In the genomic region with DNA sequence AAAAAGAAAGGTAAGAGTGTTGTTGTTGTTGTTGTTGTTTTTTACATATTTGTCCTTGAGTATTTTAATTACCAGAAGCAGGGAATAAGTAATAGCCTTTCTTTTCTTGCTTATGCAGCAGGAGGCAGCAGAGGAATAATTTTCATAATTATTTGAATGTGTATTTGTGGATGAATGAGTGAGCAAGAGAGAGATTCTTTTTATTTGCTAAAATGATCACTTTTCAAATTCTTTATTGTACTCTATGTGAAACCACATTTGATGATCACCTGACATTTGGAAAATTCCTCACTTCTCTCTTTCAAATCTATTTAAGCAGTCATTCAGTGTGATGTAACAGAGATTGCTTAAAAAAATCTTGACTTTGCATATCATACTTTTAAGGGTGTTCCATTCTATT, we compare ENCODE assay signal across 18 cellular contexts.
DNase-seq lines count a peak whose midpoint lies in the region; ATAC-seq and TF ChIP-seq lines count a peak whose summit lies in the region.
"Had no signal": no experiment of that assay in that cellular context is flagged by ENCODE, and none has a peak within 500 bp of the region (broad histone marks: within the 10 kb centered on the region; RNA-seq: fewer than 3 reads in every experiment).

No MANE protein-coding gene starts in this region.

- peaks cover 0 to 2% (median 0%) of the 10 kb centered on the region in 4 donors for H3K4me1 Mint-ChIP-seq in naive thymus-derived CD8-positive, alpha-beta T cell

- peak; percentile 15 for TF ChIP-seq CTCF in left ventricle myocardium inferior (IDR thresholded peaks at IDR 0.05; ENCODE audit: borderline replicate concordance)
- TF ChIP-seq CTCF in BE2C (IDR thresholded peaks at IDR 0.05; ENCODE audit: low read depth, low read length), result no peak

- DNase-seq in left ventricle myocardium inferior (no peak), left cardiac atrium (no peak), SJSA1 (ENCODE audit: low read depth in 1 of 2, low spot score in 2 of 2) (peak in 1 of 2 experiments; percentile 27), epithelial cell of prostate (ENCODE audit: low read depth, low spot score) (no peak), NCI-H1092 (lab: John Stamatoyannopoulos, UW) (no peak), BE2C (no peak)
- no peak for DNase-seq in naive thymus-derived CD8-positive, alpha-beta T cell
- DNase-seq: activated gamma-delta T cell treated with Interleukin-2 at 50 U/mL for 16 hours; anterior cingulate cortex; CD4-positive, alpha-beta memory T cell; left colon; NCI-H2029 treated with DMSO at 0.1 percent for 48 hours; NCI-H510A treated with DMSO at 0.1 percent for 48 hours had no signal

- intact Hi-C loops in left ventricle myocardium inferior (cut with micrococcal nuclease), result no loop called here
- intact Hi-C loops in left cardiac atrium (cut with DNase I), result no loop called here

- H3K4me2 ChIP-seq in skeletal muscle satellite cell (ENCODE audit: low read length), result peak overlapping the region; percentile 41

- POLR2A ChIA-PET in naive thymus-derived CD8-positive, alpha-beta T cell (lab: Charles Lee), result no interaction called here

- peaks cover 16% of the 10 kb centered on the region for H3K9me3 ChIP-seq in left ventricle myocardium inferior (replicated peaks)
- H3K9me3 ChIP-seq in SJSA1 (replicated peaks), result no peaks in the 10 kb centered on the region
- no peaks in the 10 kb centered on the region for H3K9me3 ChIP-seq in skeletal muscle satellite cell (replicated peaks; ENCODE audit: low read length)
- H3K9me3 ChIP-seq in BE2C, result no peaks in the 10 kb centered on the region

- H3K27ac ChIP-seq in left ventricle myocardium inferior (replicated peaks), result no peak overlapping the region
- peak overlapping the region; percentile 86 for H3K27ac ChIP-seq in SJSA1
- H3K27ac ChIP-seq in epithelial cell of prostate, result peak overlapping the region; percentile 5
- H3K27ac ChIP-seq: HL-60, neutrophil had no signal

- H3K36me3 ChIP-seq in left ventricle myocardium inferior, result no peaks in the 10 kb centered on the region
- no peaks in the 10 kb centered on the region for H3K36me3 ChIP-seq in SJSA1
- no peaks in the 10 kb centered on the region for H3K36me3 ChIP-seq in skeletal muscle satellite cell (ENCODE audit: insufficient read depth, low read length)
- H3K36me3 ChIP-seq in BE2C, result no peaks in the 10 kb centered on the region

- no peaks in the 10 kb centered on the region for H3K27me3 Mint-ChIP-seq in naive thymus-derived CD8-positive, alpha-beta T cell
- H3K27me3 Mint-ChIP-seq: CD4-positive, alpha-beta memory T cell had no signal

- H3K4me3 Mint-ChIP-seq in naive thymus-derived CD8-positive, alpha-beta T cell, result no peak overlapping the region
- H3K4me3 Mint-ChIP-seq: CD4-positive, alpha-beta memory T cell; T-helper 1 cell treated with Interleukin-12 subunit alpha and Interleukin-12 subunit beta and Interleukin-4 antibody, amounts not matched to agents 30 μg/mL and 1 μg/mL, for 36 hours had no signal

- H3K27me3 ChIP-seq in left ventricle myocardium inferior (ENCODE audit: low read depth) (no peaks in the 10 kb centered on the region), SJSA1 (replicated peaks) (no peaks in the 10 kb centered on the region), skeletal muscle satellite cell (ENCODE audit: control insufficient read depth, insufficient read depth, low read length) (no peaks in the 10 kb centered on the region), BE2C (no peaks in the 10 kb centered on the region)
- H3K27me3 ChIP-seq: neutrophil had no signal

- H3K9ac ChIP-seq in skeletal muscle satellite cell (ENCODE audit: low read depth, low read length), result peak overlapping the region; percentile 50

- H3K36me3 Mint-ChIP-seq in naive thymus-derived CD8-positive, alpha-beta T cell, result peaks cover 17 to 35% (median 33%) of the 10 kb centered on the region in 3 donors

- no peak overlapping the region for H3K27ac Mint-ChIP-seq in naive thymus-derived CD8-positive, alpha-beta T cell
- H3K27ac Mint-ChIP-seq: CD4-positive, alpha-beta memory T cell; T-helper 1 cell treated with Interleukin-12 subunit alpha and Interleukin-12 subunit beta and Interleukin-4 antibody, amounts not matched to agents 30 μg/mL and 1 μg/mL, for 36 hours had no signal

- no peak for ATAC-seq in left cardiac atrium
- no peak for ATAC-seq in naive thymus-derived CD8-positive, alpha-beta T cell
- ATAC-seq: left colon, Right ventricle myocardium inferior had no signal

- peaks cover 6 to 24% (median 14%) of the 10 kb centered on the region in 9 donors for H3K9me3 Mint-ChIP-seq in naive thymus-derived CD8-positive, alpha-beta T cell

- H3K4me1 ChIP-seq in left ventricle myocardium inferior, result no peaks in the 10 kb centered on the region
- H3K4me1 ChIP-seq in SJSA1 (replicated peaks), result peaks cover 34% of the 10 kb centered on the region
- peaks cover 21% of the 10 kb centered on the region for H3K4me1 ChIP-seq in skeletal muscle satellite cell (ENCODE audit: control insufficient read depth, insufficient read depth, low read length)
- no peaks in the 10 kb centered on the region for H3K4me1 ChIP-seq in BE2C

- H3K4me3 ChIP-seq in left ventricle myocardium inferior (no peak overlapping the region), SJSA1 (no peak overlapping the region), skeletal muscle satellite cell (ENCODE audit: low read length) (no peak overlapping the region), BE2C (ENCODE audit: low read depth, low read length) (no peak overlapping the region)
